Comparison of ENCODE assay signal across 2 cellular contexts in genomic region chr20:18637296-18637695, GRCh38.
A peak's percentile ranks its signal among the peaks of the same experiment; 100 is the strongest.
TF ChIP-seq lines count a peak whose summit lies in the region.

No MANE protein-coding gene starts in this region.

TF ChIP-seq in GM12878, 131 proteins besides CTCF, POLR2A, EP300 and RAD21 (continued from another document):
- TF ChIP-seq REST (IDR thresholded peaks at IDR 0.05; ENCODE audit: low read depth, low read length) = no peak
- no peak for TF ChIP-seq RFX5 (IDR thresholded peaks at IDR 0.05; ENCODE audit: low read depth, low read length)
- peak; percentile 40 for TF ChIP-seq BCL3 (IDR thresholded peaks at IDR 0.05; ENCODE audit: borderline replicate concordance, insufficient read depth, low read depth, low read length, poor library complexity, severe bottlenecking)
- no peak for TF ChIP-seq IRF4 (IDR thresholded peaks at IDR 0.05; ENCODE audit: low read depth, low read length)
- no peak for TF ChIP-seq RELB (IDR thresholded peaks at IDR 0.05; ENCODE audit: low read depth)
TF ChIP-seq in GM12878: peak in this region for 1.

TF ChIP-seq in neural cell, 6 proteins besides CTCF, POLR2A, EP300 and RAD21:
- TF ChIP-seq REST (IDR thresholded peaks at IDR 0.05; ENCODE audit: borderline replicate concordance) = peak; percentile 44
- TF ChIP-seq POLR2AphosphoS5 (IDR thresholded peaks at IDR 0.05) = peak; percentile 22
- no peak for TF ChIP-seq SMC3 (conservative IDR thresholded peaks at IDR 0.05; ENCODE audit: poor library complexity)
